In the genomic region with DNA sequence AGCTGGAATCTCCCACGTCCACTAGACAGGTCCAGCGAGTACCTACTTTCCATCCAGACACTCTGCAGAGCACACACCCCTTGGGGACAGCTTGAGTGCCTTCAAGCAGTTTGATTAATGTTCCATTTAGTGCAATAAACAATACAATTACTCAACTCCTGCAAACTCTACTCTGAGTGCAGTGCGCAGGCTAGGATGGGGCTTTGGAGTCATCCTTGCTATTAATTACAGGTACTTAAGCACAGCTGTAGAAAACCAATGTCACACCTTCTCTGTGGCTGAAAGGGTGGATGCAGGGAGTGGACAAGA, we compare ENCODE assay signal across 16 cellular contexts.
A peak's percentile ranks its signal among the peaks of the same experiment; 100 is the strongest.
DNase-seq lines count a peak whose midpoint lies in the region; ATAC-seq, FAIRE-seq and TF ChIP-seq lines count a peak whose summit lies in the region.
"Had no signal": no experiment of that assay in that cellular context is flagged by ENCODE, and none has a peak within 500 bp of the region (broad histone marks: within the 10 kb centered on the region; RNA-seq: fewer than 3 reads in every experiment).

No MANE protein-coding gene starts in this region.

- H3K27ac ChIP-seq in heart left ventricle (peak overlapping the region in 9 of 12 donors; percentile 30 to 78 (median 53)), heart right ventricle (peak overlapping the region in 5 of 10 donors; percentile 18 to 80 (median 59)), K562 (ENCODE audit: extremely low read depth, low read depth, low read length) (no peak overlapping the region; the same call in 1 of the 3 replicates), upper lobe of right lung (no peak overlapping the region), thyroid gland (no peak overlapping the region)

- no peak overlapping the region for H3K9ac ChIP-seq in K562 (ENCODE audit: insufficient read depth in 1 of 2, low read depth in 2 of 2, low read length in 2 of 2)

- H2AFZ ChIP-seq in K562 (ENCODE audit: low read depth, low read length) = peak overlapping the region; percentile 78

- in situ Hi-C loops in K562 (cut with MboI) = no loop called here

- H3K4me3 ChIP-seq in heart left ventricle (no peak overlapping the region), heart right ventricle (no peak overlapping the region), K562 (no peak overlapping the region), upper lobe of right lung (no peak overlapping the region), thyroid gland (replicated peaks in 1 of 3) (no peak overlapping the region)
- H3K4me3 ChIP-seq: GM12878, lung had no signal

- H4K20me1 ChIP-seq in K562 (replicated peaks; ENCODE audit: control insufficient read depth, insufficient read depth, low read length) = no peaks in the 10 kb centered on the region

- CTCF ChIA-PET in K562 (lab: Yijun Ruan, JAX; ENCODE audit: low intra/inter-chr PET ratio) = no interaction called here

- H3K9me3 ChIP-seq in heart left ventricle = peaks cover 0 to 6% (median 0%) of the 10 kb centered on the region in 12 donors
- peaks cover 0 to 7% (median 0%) of the 10 kb centered on the region in 11 donors for H3K9me3 ChIP-seq in heart right ventricle
- H3K9me3 ChIP-seq in K562 (replicated peaks; ENCODE audit: control insufficient read depth, insufficient read depth, low read depth, low read length) = no peaks in the 10 kb centered on the region
- H3K9me3 ChIP-seq in upper lobe of right lung = no peaks in the 10 kb centered on the region
- H3K9me3 ChIP-seq in thyroid gland = no peaks in the 10 kb centered on the region

- H3K36me3 ChIP-seq in heart left ventricle (no peaks in the 10 kb centered on the region), heart right ventricle (no peaks in the 10 kb centered on the region), K562 (ENCODE audit: control insufficient read depth, insufficient read depth, low read length) (no peaks in the 10 kb centered on the region), upper lobe of right lung (no peaks in the 10 kb centered on the region), thyroid gland (no peaks in the 10 kb centered on the region)

- ATAC-seq in heart left ventricle (no peak), heart right ventricle (no peak), K562 (no peak), upper lobe of right lung (no peak)
- ATAC-seq: GM12878; naive thymus-derived CD8-positive, alpha-beta T cell had no signal

- POLR2A ChIA-PET in K562 (lab: Yijun Ruan, JAX) = no interaction called here

- H3K4me1 ChIP-seq in heart left ventricle (peaks cover 0 to 28% (median 19%) of the 10 kb centered on the region in 12 donors), heart right ventricle (peaks cover 3 to 31% (median 18%) of the 10 kb centered on the region in 9 donors), K562 (replicated peaks in 1 of 2; ENCODE audit: control insufficient read depth in 2 of 2, insufficient read depth in 2 of 2, low read length in 2 of 2) (peaks cover 23 to 26% of the 10 kb centered on the region in 2 experiments; a peak in 4 of 5 replicates), upper lobe of right lung (peaks cover 11% of the 10 kb centered on the region), thyroid gland (peaks cover 0 to 26% of the 10 kb centered on the region in 2 donors)

- H3K79me2 ChIP-seq in K562 (ENCODE audit: control insufficient read depth, insufficient read depth, low read length) = no peaks in the 10 kb centered on the region

- no peak for TF ChIP-seq EP300 in K562 (IDR thresholded peaks at IDR 0.05; ENCODE audit: low read length)

- H3K9me1 ChIP-seq in K562 (ENCODE audit: control insufficient read depth, insufficient read depth, low read length) = no peaks in the 10 kb centered on the region

- no TSS peak for BruUV-seq in K562 (replicated peaks; lab: Mats Ljungman, UMichigan)

- TF ChIP-seq CTCF in heart left ventricle (IDR thresholded peaks at IDR 0.05) (no peak), heart right ventricle (IDR thresholded peaks at IDR 0.05) (no peak), K562 (IDR thresholded peaks at IDR 0.05 in 2 of 3, conservative IDR thresholded peaks at IDR 0.05 in 1 of 3; ENCODE audit: insufficient read depth in 2 of 3, low read depth in 1 of 3, low read length in 3 of 3) (no peak), upper lobe of right lung (IDR thresholded peaks at IDR 0.05) (no peak), thyroid gland (IDR thresholded peaks at IDR 0.05) (no peak)

- H3K27me3 ChIP-seq in heart left ventricle (no peaks in the 10 kb centered on the region), heart right ventricle (peaks cover 0 to 11% (median 0%) of the 10 kb centered on the region in 7 donors), K562 (ENCODE audit: control insufficient read depth in 2 of 2, insufficient read depth in 2 of 2, low read length in 2 of 2) (no peaks in the 10 kb centered on the region), upper lobe of right lung (no peaks in the 10 kb centered on the region), thyroid gland (no peaks in the 10 kb centered on the region)

- TF ChIP-seq POLR2A in heart left ventricle (IDR thresholded peaks at IDR 0.05) (no peak), K562 (conservative IDR thresholded peaks at IDR 0.05) (no peak), thyroid gland (IDR thresholded peaks at IDR 0.05) (no peak)

- TF ChIP-seq RAD21 in K562 (CRISPR knock-in tag; conservative IDR thresholded peaks at IDR 0.05 in 1 of 2, IDR thresholded peaks at IDR 0.05 in 1 of 2) = no peak

- DNase-seq in heart left ventricle (no peak), heart right ventricle (no peak), K562 (ENCODE audit: extremely low read depth in 1 of 4, low spot score in 3 of 4) (no peak), left kidney (ENCODE audit: low read depth, low spot score) (peak; percentile 54), upper lobe of right lung (peak; percentile 7), HTR-8/SVneo (ENCODE audit: insufficient read length, low spot score) (no peak), NCI-H187 (lab: John Stamatoyannopoulos, UW) (no peak), thyroid gland (no peak)
- DNase-seq: activated naive CD4-positive, alpha-beta T cell treated with anti-CD3 and anti-CD28 coated beads, Interleukin-2, amount 50 U/mL, for 16 hours; activated T-cell treated with anti-CD3 and anti-CD28 coated beads, Interleukin-2, amount 50 U/mL, for 1 hour; naive thymus-derived CD8-positive, alpha-beta T cell; NCI-H524 treated with DMSO at 0.1 percent for 48 hours; stimulated activated naive CD4-positive, alpha-beta T cell treated with Interleukin-2 at 50 U/mL for 16 hours had no signal

- intact Hi-C loops in heart left ventricle (cut with DNase I) (loop anchor here in 2 of 10 donors (5.0 to 10.0 kb wide), 2 partner anchors 47 to 314 kb away; no protein-coding TSS in a partner anchor), heart right ventricle (cut with DNase I) (loop anchor here in 2 of 10 donors (5.0 kb wide), 2 partner anchors 47 to 83 kb away; partner anchors contain the start of gene MN1 (in 1 of the 2)), K562 (cut with micrococcal nuclease) (loop anchor here (5.0 kb wide), 1 partner anchor 52 kb away; no protein-coding TSS in a partner anchor), upper lobe of right lung (cut with DNase I) (no loop called here), thyroid gland (cut with DNase I) (no loop called here)

- FAIRE-seq in K562 (lab: Jason Lieb, UNC) = no peak
- no peak for FAIRE-seq in HTR-8/SVneo (lab: Jason Lieb, UNC)
- FAIRE-seq: GM12878, TTC549 had no signal

- WGBS in heart left ventricle, 4 donors = 87 to 96% (median 91%) methylated on average over 3 of the region's 3 CpGs
- 88 to 94% methylated on average over 3 of the region's 3 CpGs for WGBS in heart right ventricle, 2 donors
- WGBS in K562 (ENCODE audit: insufficient coverage, low coverage, missing lambda C conversion rate) = 64% methylated on average over 3 of the region's 3 CpGs
- 66 to 70% methylated on average over 3 of the region's 3 CpGs for WGBS in thyroid gland, 2 donors

- H3K4me2 ChIP-seq in K562 (ENCODE audit: insufficient read depth, low read length) = peak overlapping the region; percentile 36; the same call in 1 of the 2 replicates

TF ChIP-seq in K562, 482 proteins besides CTCF, POLR2A, EP300 and RAD21 (continues in another document):
- TF ChIP-seq RUNX1 (IDR thresholded peaks at IDR 0.05; ENCODE audit: low read depth) (no peak), TCF7 (IDR thresholded peaks at IDR 0.05; ENCODE audit: borderline replicate concordance) (no peak), PHB (CRISPR knock-in tag; IDR thresholded peaks at IDR 0.05) (no peak), ETS2 (tag; IDR thresholded peaks at IDR 0.05; ENCODE audit: borderline replicate concordance, poor library complexity, severe bottlenecking) (no peak), SNIP1 (IDR thresholded peaks at IDR 0.05; ENCODE audit: low read depth) (no peak), ZNF174 (CRISPR knock-in tag; IDR thresholded peaks at IDR 0.05) (no peak), PCBP2 (IDR thresholded peaks at IDR 0.05; ENCODE audit: low read depth, low read length, poor library complexity, severe bottlenecking) (no peak), KLF13 (tag; IDR thresholded peaks at IDR 0.05; ENCODE audit: borderline replicate concordance, low read depth) (no peak), ZNF197 (CRISPR knock-in tag; IDR thresholded peaks at IDR 0.05; ENCODE audit: low read depth) (no peak), SMARCA5 (IDR thresholded peaks at IDR 0.05) (no peak), CCAR2 (IDR thresholded peaks at IDR 0.05; ENCODE audit: low read depth, low read length) (no peak)
- TF ChIP-seq, protein P1, sequence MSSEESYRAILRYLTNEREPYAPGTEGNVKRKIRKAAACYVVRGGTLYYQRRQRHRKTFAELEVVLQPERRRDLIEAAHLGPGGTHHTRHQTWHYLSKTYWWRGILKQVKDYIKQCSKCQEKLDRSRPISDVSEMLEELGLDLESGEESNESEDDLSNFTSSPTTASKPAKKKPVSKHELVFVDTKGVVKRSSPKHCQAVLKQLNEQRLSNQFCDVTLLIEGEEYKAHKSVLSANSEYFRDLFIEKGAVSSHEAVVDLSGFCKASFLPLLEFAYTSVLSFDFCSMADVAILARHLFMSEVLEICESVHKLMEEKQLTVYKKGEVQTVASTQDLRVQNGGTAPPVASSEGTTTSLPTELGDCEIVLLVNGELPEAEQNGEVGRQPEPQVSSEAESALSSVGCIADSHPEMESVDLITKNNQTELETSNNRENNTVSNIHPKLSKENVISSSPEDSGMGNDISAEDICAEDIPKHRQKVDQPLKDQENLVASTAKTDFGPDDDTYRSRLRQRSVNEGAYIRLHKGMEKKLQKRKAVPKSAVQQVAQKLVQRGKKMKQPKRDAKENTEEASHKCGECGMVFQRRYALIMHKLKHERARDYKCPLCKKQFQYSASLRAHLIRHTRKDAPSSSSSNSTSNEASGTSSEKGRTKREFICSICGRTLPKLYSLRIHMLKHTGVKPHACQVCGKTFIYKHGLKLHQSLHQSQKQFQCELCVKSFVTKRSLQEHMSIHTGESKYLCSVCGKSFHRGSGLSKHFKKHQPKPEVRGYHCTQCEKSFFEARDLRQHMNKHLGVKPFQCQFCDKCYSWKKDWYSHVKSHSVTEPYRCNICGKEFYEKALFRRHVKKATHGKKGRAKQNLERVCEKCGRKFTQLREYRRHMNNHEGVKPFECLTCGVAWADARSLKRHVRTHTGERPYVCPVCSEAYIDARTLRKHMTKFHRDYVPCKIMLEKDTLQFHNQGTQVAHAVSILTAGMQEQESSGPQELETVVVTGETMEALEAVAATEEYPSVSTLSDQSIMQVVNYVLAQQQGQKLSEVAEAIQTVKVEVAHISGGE (CRISPR knock-in tag; IDR thresholded peaks at IDR 0.05) = no peak

Comparison
In these comparisons a context has a peak if more than half of its experiments do, and no peak if none do; other contexts are left out.
1. DNase-seq: peak in left kidney (single experiment) and upper lobe of right lung (single experiment); none in heart left ventricle (0 of 5), heart right ventricle (0 of 2), K562 (0 of 4), HTR-8/SVneo (single experiment), NCI-H187 (0 of 2) and thyroid gland (0 of 2).
2. H3K27ac ChIP-seq: peak in heart left ventricle (9 of 12); none in K562 (single experiment), upper lobe of right lung (single experiment) and thyroid gland (0 of 3).